Comparison of ENCODE assay signal across 16 cellular contexts in genomic region chr1:207345644-207346561, GRCh38. TPM values are rescaled to one million over a fixed set of nuclear protein-coding genes. Genes with fewer than 3 reads are reported as not detected.
DNase-seq lines count a peak whose midpoint lies in the region; ATAC-seq and TF ChIP-seq lines count a peak whose summit lies in the region.
"Had no signal": no experiment of that assay in that cellular context is flagged by ENCODE, and none has a peak within 500 bp of the region (broad histone marks: within the 10 kb centered on the region; RNA-seq: fewer than 3 reads in every experiment).

No MANE protein-coding gene starts in this region.

- CTCF ChIA-PET in CD8-positive, alpha-beta T cell (lab: Charles Lee) = interaction anchor here (0.8 to 1.5 kb wide), 2 partner anchors 9 to 30 kb away, joined by 3 to 4 read pairs; no protein-coding TSS in a partner anchor
- CTCF ChIA-PET in activated CD8-positive, alpha-beta T cell treated with anti-CD3 and anti-CD28 coated beads for 36 hours (lab: Charles Lee) = interaction anchor here (0.9 to 1.2 kb wide), 2 partner anchors 16 to 61 kb away, joined by 3 read pairs; no protein-coding TSS in a partner anchor

- peaks cover 7% of the 10 kb centered on the region for H3K9me3 Mint-ChIP-seq in CD8-positive, alpha-beta T cell
- H3K9me3 Mint-ChIP-seq in activated CD8-positive, alpha-beta T cell treated with anti-CD3 and anti-CD28 coated beads for 36 hours = peaks cover 25% of the 10 kb centered on the region
- no peaks in the 10 kb centered on the region for H3K9me3 Mint-ChIP-seq in immature natural killer cell

- intact Hi-C loops in CD8-positive, alpha-beta T cell (cut with DNase I, micrococcal nuclease) = loop anchor here in 1 of 2 experiments (5.0 kb wide), 1 partner anchor 151 kb away; the partner anchor contains the start of gene CR1
- intact Hi-C loops in activated CD8-positive, alpha-beta T cell treated with anti-CD3 and anti-CD28 coated beads for 36 hours (cut with micrococcal nuclease) = no loop called here
- intact Hi-C loops in sciatic nerve (cut with DNase I) = loop anchor here (5.0 kb wide), 1 partner anchor 1324 kb away; the partner anchor contains the start of gene CTSE
- intact Hi-C loops in ovary (cut with DNase I) = no loop called here

- peaks cover 97% of the 10 kb centered on the region for H3K36me3 Mint-ChIP-seq in CD8-positive, alpha-beta T cell
- peaks cover 95% of the 10 kb centered on the region for H3K36me3 Mint-ChIP-seq in activated CD8-positive, alpha-beta T cell treated with anti-CD3 and anti-CD28 coated beads for 36 hours (ENCODE audit: low read depth)
- peaks cover 41 to 67% (median 67%) of the 10 kb centered on the region in 3 donors for H3K36me3 Mint-ChIP-seq in immature natural killer cell

- TF ChIP-seq EP300 in ovary (IDR thresholded peaks at IDR 0.05) = no peak

- H3K4me1 ChIP-seq in CD8-positive, alpha-beta T cell (ENCODE audit: insufficient read depth, low read length) = peaks cover 82% of the 10 kb centered on the region
- H3K4me1 ChIP-seq in ovary (ENCODE audit: insufficient read depth) = no peaks in the 10 kb centered on the region
- H3K4me1 ChIP-seq: uterus had no signal

- no peaks in the 10 kb centered on the region for H3K27me3 ChIP-seq in CD8-positive, alpha-beta T cell (ENCODE audit: insufficient read depth, low read length)
- no peaks in the 10 kb centered on the region for H3K27me3 ChIP-seq in ovary
- H3K27me3 ChIP-seq: uterus had no signal

- no peak for TF ChIP-seq POLR2A in ovary (IDR thresholded peaks at IDR 0.05)

- H3K27ac Mint-ChIP-seq in CD8-positive, alpha-beta T cell = peak overlapping the region; percentile 47
- peak overlapping the region; percentile 79 for H3K27ac Mint-ChIP-seq in activated CD8-positive, alpha-beta T cell treated with anti-CD3 and anti-CD28 coated beads for 36 hours
- peak overlapping the region in 5 of 6 donors; percentile 3 to 73 (median 51) for H3K27ac Mint-ChIP-seq in immature natural killer cell

- no peak overlapping the region for H3K27ac ChIP-seq in CD8-positive, alpha-beta T cell (ENCODE audit: low read depth, low read length)
- no peak overlapping the region for H3K27ac ChIP-seq in ovary
- H3K27ac ChIP-seq: coronary artery, uterus, WERI-Rb-1 had no signal

- ATAC-seq in CD8-positive, alpha-beta T cell = peak; percentile 22
- ATAC-seq in activated CD8-positive, alpha-beta T cell treated with anti-CD3 and anti-CD28 coated beads for 36 hours = peak; percentile 37
- ATAC-seq in sciatic nerve = peak; percentile 26
- ATAC-seq: left lobe of liver had no signal

- H3K36me3 ChIP-seq in CD8-positive, alpha-beta T cell (ENCODE audit: insufficient read depth, low read length) = peaks cover 20% of the 10 kb centered on the region
- no peaks in the 10 kb centered on the region for H3K36me3 ChIP-seq in ovary
- H3K36me3 ChIP-seq: uterus, WERI-Rb-1 had no signal

- no peaks in the 10 kb centered on the region for H3K27me3 Mint-ChIP-seq in CD8-positive, alpha-beta T cell (ENCODE audit: low read depth)
- no peaks in the 10 kb centered on the region for H3K27me3 Mint-ChIP-seq in activated CD8-positive, alpha-beta T cell treated with anti-CD3 and anti-CD28 coated beads for 36 hours
- H3K27me3 Mint-ChIP-seq in immature natural killer cell (ENCODE audit: low read depth in 3 of 3) = peaks cover 0 to 2% (median 0%) of the 10 kb centered on the region in 3 donors

- no peak for TF ChIP-seq CTCF in CD8-positive, alpha-beta T cell (IDR thresholded peaks at IDR 0.05)
- no peak for TF ChIP-seq CTCF in activated CD8-positive, alpha-beta T cell treated with anti-CD3 and anti-CD28 coated beads for 36 hours (IDR thresholded peaks at IDR 0.05)
- TF ChIP-seq CTCF in ovary (IDR thresholded peaks at IDR 0.05) = no peak

- H3K4me3 Mint-ChIP-seq in CD8-positive, alpha-beta T cell = peak overlapping the region; percentile 38
- no peak overlapping the region for H3K4me3 Mint-ChIP-seq in activated CD8-positive, alpha-beta T cell treated with anti-CD3 and anti-CD28 coated beads for 36 hours
- peak overlapping the region in 2 of 5 donors; percentile 11 to 27 for H3K4me3 Mint-ChIP-seq in immature natural killer cell

- peak overlapping the region; percentile 12 for H3K4me3 ChIP-seq in CD8-positive, alpha-beta T cell (ENCODE audit: low read depth, low read length)
- no peak overlapping the region for H3K4me3 ChIP-seq in ovary
- H3K4me3 ChIP-seq: coronary artery, uterus had no signal

- POLR2A ChIA-PET in CD8-positive, alpha-beta T cell (lab: Charles Lee) = interaction anchor here (1.0 kb wide), 1 partner anchor 16 kb away, joined by 3 read pairs; no protein-coding TSS in a partner anchor
- POLR2A ChIA-PET in activated CD8-positive, alpha-beta T cell treated with anti-CD3 and anti-CD28 coated beads for 36 hours (lab: Charles Lee) = no interaction called here

- H3K4me1 Mint-ChIP-seq in CD8-positive, alpha-beta T cell (ENCODE audit: low read depth) = peaks cover 90% of the 10 kb centered on the region
- peaks cover 86% of the 10 kb centered on the region for H3K4me1 Mint-ChIP-seq in activated CD8-positive, alpha-beta T cell treated with anti-CD3 and anti-CD28 coated beads for 36 hours (ENCODE audit: low read depth)
- peaks cover 55 to 90% of the 10 kb centered on the region in 2 donors for H3K4me1 Mint-ChIP-seq in immature natural killer cell

- no peaks in the 10 kb centered on the region for H3K9me3 ChIP-seq in CD8-positive, alpha-beta T cell (ENCODE audit: low read length)
- no peaks in the 10 kb centered on the region for H3K9me3 ChIP-seq in ovary

- 81 to 82% (median 82%) methylated on average over 7 of the region's 7 CpGs for WGBS in ovary, 3 donors

- no peak for DNase-seq in CD8-positive, alpha-beta T cell
- DNase-seq in activated CD8-positive, alpha-beta T cell treated with anti-CD3 and anti-CD28 coated beads for 36 hours = no peak
- no peak for DNase-seq in immature natural killer cell
- no peak for DNase-seq in sciatic nerve (ENCODE audit: low spot score)
- DNase-seq in NCI-H748 treated with DMSO at 0.1 percent for 48 hours (lab: John Stamatoyannopoulos, UW) = no peak
- no peak for DNase-seq in ovary
- DNase-seq in KG1 (lab: John Stamatoyannopoulos, UW) = no peak
- DNase-seq: DMS79; hypothalamus; NCI-H2029 treated with DMSO at 0.1 percent for 48 hours; NCI-H524 treated with DMSO at 0.1 percent for 48 hours; stimulated activated naive CD4-positive, alpha-beta T cell; uterus; WERI-Rb-1 had no signal

RNA-seq across cellular contexts. Expression of gene CD55, which starts 24.4 kb away (rescaled TPM):
- 100 to 1,000 TPM; 256 to 261 TPM for total RNA-seq in CD8-positive, alpha-beta T cell
- total RNA-seq in activated CD8-positive, alpha-beta T cell treated with anti-CD3 and anti-CD28 coated beads for 36 hours = 100 to 1,000 TPM; 100 to 102 TPM
- polyA plus RNA-seq in immature natural killer cell (100 to 1,000 TPM in 1 of 3 donors, 10 to 100 TPM in 2; 63.9 to 122 (median 84.6) TPM), ovary (100 to 1,000 TPM in 1 of 2 donors, 10 to 100 TPM in 1; 82.9 to 136 TPM)
- total RNA-seq in sciatic nerve (152 TPM), ovary (100 to 1,000 TPM in 2 of 7 donors, 10 to 100 TPM in 5; 32.8 to 237 (median 89.7) TPM)
